In genomic region chr7:98878365-98879197, GRCh38 we compare ENCODE assay signal across 8 cellular contexts. TPM values are rescaled to one million over a fixed set of nuclear protein-coding genes. Genes with fewer than 3 reads are reported as not detected.
DNase-seq lines count a peak whose midpoint lies in the region; ATAC-seq, FAIRE-seq and TF ChIP-seq lines count a peak whose summit lies in the region.

Gene TRRAP, plus strand, starts transcription at chr7:98878532. Its CDS starts 2,619 bp downstream, at chr7:98881151.

- H3K27me3 ChIP-seq in Loucy (ENCODE audit: insufficient read depth, low read length, poor library complexity, severe bottlenecking), result no peaks in the 10 kb centered on the region
- H3K27me3 ChIP-seq in astrocyte (ENCODE audit: insufficient read depth, low read length), result no peaks in the 10 kb centered on the region

- TF ChIP-seq CTCF in GM10266 (IDR thresholded peaks at IDR 0.05; ENCODE audit: control insufficient read depth, insufficient read depth, low read depth, missing control alignments), result peak; percentile 81
- peak; percentile 61 for TF ChIP-seq CTCF in Loucy (conservative IDR thresholded peaks at IDR 0.05; ENCODE audit: low read length)
- TF ChIP-seq CTCF in astrocyte (IDR thresholded peaks at IDR 0.05; ENCODE audit: insufficient read depth, low read depth, low read length), result no peak

- H3K4me3 Mint-ChIP-seq in T-helper 17 cell (peak within 1 kb of the TSS; percentile 94), astrocyte (ENCODE audit: unreplicated experiment) (peak within 1 kb of the TSS; percentile 96)

- FAIRE-seq in astrocyte (lab: Jason Lieb, UNC), result no peak

- H3K4me1 Mint-ChIP-seq in T-helper 17 cell (peaks cover 15% of the 10 kb centered on the region), astrocyte (ENCODE audit: low read depth, unreplicated experiment) (no peaks in the 10 kb centered on the region)

- peaks cover 19% of the 10 kb centered on the region; the same call in 1 of the 2 replicates for H3K36me3 ChIP-seq in Loucy (ENCODE audit: insufficient read depth, low read length)
- peaks cover 16% of the 10 kb centered on the region for H3K36me3 ChIP-seq in astrocyte (ENCODE audit: insufficient read depth, low read length)

- peak within 1 kb of the TSS; percentile 87 for H3K4me2 ChIP-seq in Loucy (ENCODE audit: low read depth, low read length, poor library complexity, severe bottlenecking)
- peak within 1 kb of the TSS; percentile 100 for H3K4me2 ChIP-seq in astrocyte (ENCODE audit: low read length)

- H3K27ac Mint-ChIP-seq in T-helper 17 cell (peak within 1 kb of the TSS; percentile 96), astrocyte (ENCODE audit: unreplicated experiment) (no peak within 1 kb of the TSS)

- H3K4me3 ChIP-seq in Loucy (ENCODE audit: low read length, poor library complexity, severe bottlenecking), result peak within 1 kb of the TSS; percentile 91
- peak within 1 kb of the TSS; percentile 96 for H3K4me3 ChIP-seq in astrocyte (ENCODE audit: insufficient read depth, low read depth, low read length)

- H3K9ac ChIP-seq in Loucy (ENCODE audit: low read depth, low read length, poor library complexity, severe bottlenecking) (peak within 1 kb of the TSS; percentile 99), astrocyte (ENCODE audit: low read length) (peak within 1 kb of the TSS; percentile 99)

- H3K36me3 Mint-ChIP-seq in T-helper 17 cell (ENCODE audit: low read depth) (no peaks in the 10 kb centered on the region), astrocyte (ENCODE audit: low read depth, unreplicated experiment) (no peaks in the 10 kb centered on the region)

- peak within 1 kb of the TSS; percentile 77; the same call in 1 of the 2 replicates for H2AFZ ChIP-seq in Loucy (ENCODE audit: low read length)
- peak within 1 kb of the TSS; percentile 96 for H2AFZ ChIP-seq in astrocyte (ENCODE audit: low read depth, low read length)

- H3K27me3 Mint-ChIP-seq in T-helper 17 cell, result no peaks in the 10 kb centered on the region
- H3K27me3 Mint-ChIP-seq in astrocyte (ENCODE audit: low read depth, unreplicated experiment), result no peaks in the 10 kb centered on the region

- H3K4me1 ChIP-seq in Loucy (ENCODE audit: insufficient read depth, low read length, poor library complexity, severe bottlenecking) (peaks cover 11% of the 10 kb centered on the region), astrocyte (ENCODE audit: insufficient read depth, low read length) (peaks cover 8% of the 10 kb centered on the region)

- H3K9me3 ChIP-seq in Loucy (ENCODE audit: insufficient read depth, low read depth, low read length) (no peaks in the 10 kb centered on the region), T-helper 17 cell (ENCODE audit: control insufficient read depth, low read length, poor library complexity, severe bottlenecking) (no peaks in the 10 kb centered on the region), astrocyte (ENCODE audit: insufficient read depth, low read depth, low read length) (no peaks in the 10 kb centered on the region)

- no peaks in the 10 kb centered on the region for H3F3A ChIP-seq in Loucy (ENCODE audit: low read depth)

- H4K20me1 ChIP-seq in Loucy (ENCODE audit: insufficient read depth, low read length, poor library complexity, severe bottlenecking) (peaks cover 29% of the 10 kb centered on the region), astrocyte (ENCODE audit: insufficient read depth, low read length) (peaks cover 34% of the 10 kb centered on the region)

- peak; percentile 69 for ATAC-seq in T-helper 17 cell

- H3K79me2 ChIP-seq in Loucy (ENCODE audit: insufficient read depth, low read length) (peaks cover 46% of the 10 kb centered on the region), astrocyte (ENCODE audit: insufficient read depth, low read length) (peaks cover 48% of the 10 kb centered on the region)

- H3K9me3 Mint-ChIP-seq in astrocyte (ENCODE audit: unreplicated experiment), result no peaks in the 10 kb centered on the region

- DNase-seq in GM10266 (ENCODE audit: extremely low spot score), result peak; percentile 91
- peak; percentile 33 for DNase-seq in GOT3 (lab: John Stamatoyannopoulos, UW)
- peak; percentile 65 to 69 (median 68) for DNase-seq in T-helper 17 cell
- DNase-seq in astrocyte (ENCODE audit: low read depth), result peak; percentile 52
- DNase-seq in hepatic stellate cell (ENCODE audit: low spot score), result peak; percentile 77
- DNase-seq in retina, result peak; percentile 95
- DNase-seq in superior temporal gyrus (ENCODE audit: extremely low spot score), result no peak

- peak within 1 kb of the TSS; percentile 92 for H3K27ac ChIP-seq in astrocyte (ENCODE audit: low read depth, low read length)

- H3K9me2 ChIP-seq in Loucy (replicated peaks; ENCODE audit: low read depth, low read length), result no peaks in the 10 kb centered on the region

RNA-seq across cellular contexts. Expression of gene TRRAP, which starts in this region (rescaled TPM):
- total RNA-seq in T-helper 17 cell, result 10 to 100 TPM; 70.1 to 77.2 TPM
- total RNA-seq in astrocyte, result 33.4 and 33.5 TPM in 2 replicates
